Comparison of ENCODE assay signal across 9 cellular contexts in genomic region chr17:7717756-7718350, GRCh38. TPM values are rescaled to one million over a fixed set of nuclear protein-coding genes. Genes with fewer than 3 reads are reported as not detected.
DNase-seq lines count a peak whose midpoint lies in the region; ATAC-seq lines count a peak whose summit lies in the region.
"Had no signal": no experiment of that assay in that cellular context is flagged by ENCODE, and none has a peak within 500 bp of the region (broad histone marks: within the 10 kb centered on the region; RNA-seq: fewer than 3 reads in every experiment).

No MANE protein-coding gene starts in this region.

- H3K4me1 ChIP-seq in iPS-20b (ENCODE audit: insufficient read depth, low read length): peaks cover 19% of the 10 kb centered on the region

- H3K9ac ChIP-seq in iPS-20b (ENCODE audit: low read depth, low read length): no peak overlapping the region

- H3K36me3 Mint-ChIP-seq in activated naive CD4-positive, alpha-beta T cell treated with anti-CD3 and anti-CD28 coated beads, Interleukin-2, amount 50 U/mL, for 72 hours: no peaks in the 10 kb centered on the region
- H3K36me3 Mint-ChIP-seq in stimulated activated naive B cell treated with anti-CD40 and anti-IgM and Interleukin-4, amounts not matched to agents 10 μg/mL and 1 μg/mL and 100 μg/mL, for 72 hours: no peaks in the 10 kb centered on the region

- H3K27me3 ChIP-seq in iPS-20b (ENCODE audit: insufficient read depth, low read length): peaks cover 30% of the 10 kb centered on the region
- H3K27me3 ChIP-seq: adrenal gland had no signal

- peaks cover 13 to 23% of the 10 kb centered on the region in 2 donors for H3K4me1 Mint-ChIP-seq in stimulated activated naive B cell treated with anti-CD40 and anti-IgM and Interleukin-4, amounts not matched to agents 10 μg/mL and 1 μg/mL and 100 μg/mL, for 72 hours

- peak; percentile 34 to 52 for ATAC-seq in activated naive CD4-positive, alpha-beta T cell treated with anti-CD3 and anti-CD28 coated beads, Interleukin-2, amount 50 U/mL, for 72 hours
- ATAC-seq in stimulated activated naive B cell treated with anti-CD40 and anti-IgM and Interleukin-4, amounts not matched to agents 10 μg/mL and 1 μg/mL and 100 μg/mL, for 72 hours (replicated peaks): peak; percentile 68 to 70
- ATAC-seq in GM21447 (IDR thresholded peaks at IDR 0.05; ENCODE audit: unreplicated experiment): no peak

- H3K36me3 ChIP-seq in iPS-20b (ENCODE audit: insufficient read depth, low read depth, low read length): no peaks in the 10 kb centered on the region
- H3K36me3 ChIP-seq: adrenal gland had no signal

- H3K9me3 ChIP-seq in iPS-20b (ENCODE audit: insufficient read depth, low read depth, low read length): no peaks in the 10 kb centered on the region
- H3K9me3 ChIP-seq: adrenal gland had no signal

- no peak overlapping the region for H3K27ac ChIP-seq in iPS-20b (ENCODE audit: low read length)

- H3K4me3 Mint-ChIP-seq in stimulated activated naive B cell treated with anti-CD40 and anti-IgM and Interleukin-4, amounts not matched to agents 10 μg/mL and 1 μg/mL and 100 μg/mL, for 72 hours: peak overlapping the region; percentile 87 to 90

- peaks cover 82 to 94% of the 10 kb centered on the region in 2 donors for H3K27me3 Mint-ChIP-seq in stimulated activated naive B cell treated with anti-CD40 and anti-IgM and Interleukin-4, amounts not matched to agents 10 μg/mL and 1 μg/mL and 100 μg/mL, for 72 hours

- no peaks in the 10 kb centered on the region for H3K9me3 Mint-ChIP-seq in activated naive CD4-positive, alpha-beta T cell treated with anti-CD3 and anti-CD28 coated beads, Interleukin-2, amount 50 U/mL, for 72 hours
- no peaks in the 10 kb centered on the region for H3K9me3 Mint-ChIP-seq in stimulated activated naive B cell treated with anti-CD40 and anti-IgM and Interleukin-4, amounts not matched to agents 10 μg/mL and 1 μg/mL and 100 μg/mL, for 72 hours

- DNase-seq in stimulated activated CD4-positive, alpha-beta T cell treated with anti-CD3 and anti-CD28 coated beads, Interleukin-15, amount 100 ng/mL, for 24 hours: peak; percentile 46
- no peak for DNase-seq in stimulated activated CD4-positive, alpha-beta T cell treated with anti-CD3 and anti-CD28 coated beads, Interleukin-1b, Interleukin-23, amount 100 ng/mL, for 48 hours
- no peak for DNase-seq in activated naive CD4-positive, alpha-beta T cell treated with anti-CD3 and anti-CD28 coated beads, Interleukin-2, amount 50 U/mL, for 72 hours (ENCODE audit: low spot score in 2 of 2)
- no peak for DNase-seq in stimulated activated naive B cell treated with anti-CD40 and anti-IgM and Interleukin-4, amounts not matched to agents 10 μg/mL and 1 μg/mL and 100 μg/mL, for 72 hours
- DNase-seq in EL: no peak
- no peak for DNase-seq in NCI-H1436 (lab: John Stamatoyannopoulos, UW)

- peak overlapping the region; percentile 85 for H3K4me3 ChIP-seq in iPS-20b (ENCODE audit: low read length)

- H3K27ac Mint-ChIP-seq in activated naive CD4-positive, alpha-beta T cell treated with anti-CD3 and anti-CD28 coated beads, Interleukin-2, amount 50 U/mL, for 72 hours: no peak overlapping the region
- no peak overlapping the region for H3K27ac Mint-ChIP-seq in stimulated activated naive B cell treated with anti-CD40 and anti-IgM and Interleukin-4, amounts not matched to agents 10 μg/mL and 1 μg/mL and 100 μg/mL, for 72 hours

RNA-seq across cellular contexts. Expression of gene DNAH2, which starts 0.3 kb away (rescaled TPM):
- total RNA-seq in activated naive CD4-positive, alpha-beta T cell treated with anti-CD3 and anti-CD28 coated beads, Interleukin-2, amount 50 U/mL, for 72 hours: under 1 TPM; 0.05 to 0.19 TPM

RNA-seq across cellular contexts. Expression of gene EFNB3, which starts 12.9 kb away (rescaled TPM):
- not detected for total RNA-seq in activated naive CD4-positive, alpha-beta T cell treated with anti-CD3 and anti-CD28 coated beads, Interleukin-2, amount 50 U/mL, for 72 hours

RNA-seq across cellular contexts. Expression of gene WRAP53, which starts 29.6 kb away (rescaled TPM):
- total RNA-seq in activated naive CD4-positive, alpha-beta T cell treated with anti-CD3 and anti-CD28 coated beads, Interleukin-2, amount 50 U/mL, for 72 hours: 10 to 100 TPM; 16.4 to 23.5 TPM

RNA-seq across cellular contexts. Expression of gene TP53, which starts 30.6 kb away (rescaled TPM):
- total RNA-seq in activated naive CD4-positive, alpha-beta T cell treated with anti-CD3 and anti-CD28 coated beads, Interleukin-2, amount 50 U/mL, for 72 hours: 100 to 1,000 TPM in 1 of 2 donors, 10 to 100 TPM in 1; 78.4 to 147 TPM
